28 cellular contexts compared by ENCODE assay signal in genomic region chr18:6722680-6723079, GRCh38. TPM values are rescaled to one million over a fixed set of nuclear protein-coding genes. Genes with fewer than 3 reads are reported as not detected.
"Had no signal": no experiment of that assay in that cellular context is flagged by ENCODE, and none has a peak within 500 bp of the region (broad histone marks: within the 10 kb centered on the region; RNA-seq: fewer than 3 reads in every experiment).

No MANE protein-coding gene starts in this region.

- H3K4me1 ChIP-seq: Peyer's patch had no signal

- H3K27me3 ChIP-seq: brain microvascular endothelial cell, cardiac muscle cell, Peyer's patch had no signal

- H3K36me3 Mint-ChIP-seq: activated naive CD8-positive, alpha-beta T cell; IgD-negative memory B cell had no signal

- H3K36me3 ChIP-seq: brain microvascular endothelial cell, cardiac muscle cell, Peyer's patch had no signal

- H3K4me3 ChIP-seq: cardiac muscle cell, Peyer's patch had no signal

- H3K4me3 Mint-ChIP-seq: activated B cell treated with CpG ODN at 0.5 μM for 24 hours; activated CD4-positive, alpha-beta T cell treated with anti-CD3 and anti-CD28 coated beads, Interleukin-2, amount 10 ng/mL, durations not matched to agents 24 days and 14 days; activated naive CD4-positive, alpha-beta T cell treated with anti-CD3 and anti-CD28 coated beads for 36 hours; activated naive CD8-positive, alpha-beta T cell; activated T-helper 17 cell treated with anti-CD3 and anti-CD28 coated beads, Interleukin-2, amount 50 U/mL, for 72 hours; IgD-negative memory B cell; T-helper 17 cell had no signal

- H3K9me3 ChIP-seq: Peyer's patch had no signal

- ATAC-seq: activated T-helper 17 cell treated with anti-CD3 and anti-CD28 coated beads, Interleukin-2, amount 50 U/mL, for 72 hours; T-helper 17 cell had no signal

- H3K27me3 Mint-ChIP-seq: activated B cell treated with CpG ODN at 0.5 μM for 24 hours; activated naive CD8-positive, alpha-beta T cell; activated T-helper 17 cell treated with anti-CD3 and anti-CD28 coated beads, Interleukin-2, amount 50 U/mL, for 72 hours; IgD-negative memory B cell; T-helper 17 cell had no signal

- DNase-seq: activated B cell treated with CpG ODN at 0.5 μM for 24 hours; activated CD4-positive, alpha-beta T cell treated with anti-CD3 and anti-CD28 coated beads for 1 hour; activated CD4-positive, alpha-beta T cell treated with anti-CD3 and anti-CD28 coated beads, Interleukin-2, amount 10 ng/mL, durations not matched to agents 24 days and 14 days; activated CD4-positive, alpha-beta T cell treated with anti-CD3 and anti-CD28 coated beads, Interleukin-2, amount 50 U/mL, for 48 hours; activated CD8-positive, alpha-beta memory T cell treated with anti-CD3 and anti-CD28 coated beads for 24 hours; activated gamma-delta T cell; activated naive CD4-positive, alpha-beta T cell treated with anti-CD3 and anti-CD28 coated beads for 36 hours; activated T-cell treated with anti-CD3 and anti-CD28 coated beads for 4 hours; activated T-cell treated with anti-CD3 and anti-CD28 coated beads, Interleukin-2, amount 50 U/mL, for 48 hours; amygdala; brain microvascular endothelial cell; KG1; NCI-H1092; NCI-H1417; NCI-H1694; NCI-H2029; NCI-H2107; NCI-H345; NCI-H510A treated with DMSO at 0.1 percent for 48 hours; Peyer's patch; SHP77 treated with DMSO at 0.1 percent for 48 hours; T-helper 17 cell; T1000 had no signal

- H3K4me1 Mint-ChIP-seq: activated B cell treated with CpG ODN at 0.5 μM for 24 hours; activated CD4-positive, alpha-beta T cell treated with anti-CD3 and anti-CD28 coated beads, Interleukin-2, amount 10 ng/mL, durations not matched to agents 24 days and 14 days; activated T-helper 17 cell treated with anti-CD3 and anti-CD28 coated beads, Interleukin-2, amount 50 U/mL, for 72 hours; IgD-negative memory B cell; T-helper 17 cell had no signal

- H3K9me3 Mint-ChIP-seq: activated B cell treated with CpG ODN at 0.5 μM for 24 hours; activated CD4-positive, alpha-beta T cell treated with anti-CD3 and anti-CD28 coated beads, Interleukin-2, amount 10 ng/mL, durations not matched to agents 24 days and 14 days; activated naive CD4-positive, alpha-beta T cell treated with anti-CD3 and anti-CD28 coated beads for 36 hours had no signal

- H3K27ac Mint-ChIP-seq: activated B cell treated with CpG ODN at 0.5 μM for 24 hours; activated CD4-positive, alpha-beta T cell treated with anti-CD3 and anti-CD28 coated beads, Interleukin-2, amount 10 ng/mL, durations not matched to agents 24 days and 14 days; activated naive CD4-positive, alpha-beta T cell treated with anti-CD3 and anti-CD28 coated beads for 36 hours; activated naive CD8-positive, alpha-beta T cell; activated T-helper 17 cell treated with anti-CD3 and anti-CD28 coated beads, Interleukin-2, amount 50 U/mL, for 72 hours; IgD-negative memory B cell; T-helper 17 cell had no signal

- H3K27ac ChIP-seq: brain microvascular endothelial cell, cardiac muscle cell, Peyer's patch, RWPE1 had no signal

RNA-seq across cellular contexts. Expression of gene ARHGAP28, which starts 6.8 kb away (rescaled TPM):
- total RNA-seq: activated B cell treated with CpG ODN at 0.5 μM for 24 hours; activated CD4-positive, alpha-beta T cell treated with anti-CD3 and anti-CD28 coated beads, Interleukin-2, amount 10 ng/mL, durations not matched to agents 24 days and 14 days; activated naive CD4-positive, alpha-beta T cell treated with anti-CD3 and anti-CD28 coated beads for 36 hours; activated T-helper 17 cell treated with anti-CD3 and anti-CD28 coated beads, Interleukin-2, amount 50 U/mL, for 72 hours; T-helper 17 cell had no signal
- polyA plus RNA-seq: IgD-negative memory B cell had no signal
